ENCODE assay signal across 10 cellular contexts in genomic region chr4:15754323-15754722, GRCh38. TPM values are rescaled to one million over a fixed set of nuclear protein-coding genes. Genes with fewer than 3 reads are reported as not detected.
DNase-seq lines count a peak whose midpoint lies in the region; ATAC-seq and TF ChIP-seq lines count a peak whose summit lies in the region.
"Had no signal": no experiment of that assay in that cellular context is flagged by ENCODE, and none has a peak within 500 bp of the region (broad histone marks: within the 10 kb centered on the region; RNA-seq: fewer than 3 reads in every experiment).

No MANE protein-coding gene starts in this region.

- no peak for TF ChIP-seq CTCF in foreskin fibroblast (IDR thresholded peaks at IDR 0.05; ENCODE audit: low read depth, low read length)

- DNase-seq in CD1c-positive myeloid dendritic cell (ENCODE audit: extremely low spot score), result peak; percentile 19
- DNase-seq in M059J (ENCODE audit: low read depth), result peak; percentile 85
- peak; percentile 17 for DNase-seq in activated T-cell treated with anti-CD3 and anti-CD28 coated beads for 4 hours
- DNase-seq in glomerular visceral epithelial cell (ENCODE audit: extremely low spot score), result peak; percentile 11
- DNase-seq in dedifferentiated amniotic fluid mesenchymal stem cell (ENCODE audit: extremely low spot score), result no peak
- DNase-seq in foreskin fibroblast, result no peak
- no peak for DNase-seq in DMS153 treated with DMSO at 0.1 percent for 48 hours (lab: John Stamatoyannopoulos, UW; ENCODE audit: unreplicated experiment)
- DNase-seq: midbrain had no signal

- H3K4me3 ChIP-seq in foreskin fibroblast (ENCODE audit: low read depth in 1 of 2, low read length in 2 of 2), result no peak overlapping the region
- H3K4me3 ChIP-seq: SK-N-MC had no signal

- no peak for ATAC-seq in HG03196 (IDR thresholded peaks at IDR 0.05; ENCODE audit: unreplicated experiment)

RNA-seq across cellular contexts. Expression of gene CD38, which starts 23.8 kb away (rescaled TPM):
- total RNA-seq in M059J (2014; rRNA removed; shearing (Covaris generic)), result 0.44 and 0.99 TPM in 2 replicates

RNA-seq across cellular contexts. Expression of gene BST1, which starts 51.5 kb away (rescaled TPM):
- 3.0 and 8.6 TPM in 2 replicates for total RNA-seq in M059J (2014; rRNA removed; shearing (Covaris generic))

Comparison
In these comparisons a context has a peak if more than half of its experiments do, and no peak if none do; other contexts are left out.
1. DNase-seq: peak in CD1c-positive myeloid dendritic cell (single experiment), M059J (single experiment), activated T-cell treated with anti-CD3 and anti-CD28 coated beads for 4 hours (single experiment) and glomerular visceral epithelial cell (single experiment); none in dedifferentiated amniotic fluid mesenchymal stem cell (single experiment), foreskin fibroblast (0 of 2) and DMS153 treated with DMSO at 0.1 percent for 48 hours (single experiment).